Comparison of ENCODE assay signal across 8 cellular contexts in genomic region chr12:42421844-42422779, GRCh38.
A peak's percentile ranks its signal among the peaks of the same experiment; 100 is the strongest.
DNase-seq lines count a peak whose midpoint lies in the region; ATAC-seq and TF ChIP-seq lines count a peak whose summit lies in the region.
"Had no signal": no experiment of that assay in that cellular context is flagged by ENCODE, and none has a peak within 500 bp of the region (broad histone marks: within the 10 kb centered on the region; RNA-seq: fewer than 3 reads in every experiment).

No MANE protein-coding gene starts in this region.

- H3K4me3 ChIP-seq in adrenal gland (peak overlapping the region in 1 of 4 donors; percentile 31), psoas muscle (no peak overlapping the region)
- H3K4me3 ChIP-seq: lower lobe of right lung had no signal

- H3K27ac ChIP-seq in adrenal gland = peak overlapping the region in 4 of 5 donors; percentile 13 to 69 (median 16)
- no peak overlapping the region for H3K27ac ChIP-seq in psoas muscle
- H3K27ac ChIP-seq: lower lobe of right lung had no signal

- no peaks in the 10 kb centered on the region for H3K27me3 ChIP-seq in adrenal gland
- no peaks in the 10 kb centered on the region for H3K27me3 ChIP-seq in psoas muscle (ENCODE audit: insufficient read depth in 3 of 3, low read length in 2 of 3)

- no peaks in the 10 kb centered on the region for H3K9me3 ChIP-seq in adrenal gland (replicated peaks in 1 of 3)
- no peaks in the 10 kb centered on the region for H3K9me3 ChIP-seq in psoas muscle
- H3K9me3 ChIP-seq: lower lobe of right lung had no signal

- TF ChIP-seq CTCF in adrenal gland (IDR thresholded peaks at IDR 0.05) (no peak), psoas muscle (IDR thresholded peaks at IDR 0.05) (no peak)

- ATAC-seq in GM19025 (IDR thresholded peaks at IDR 0.05; ENCODE audit: low read depth, unreplicated experiment) (peak; percentile 68), HG02884 (IDR thresholded peaks at IDR 0.05; ENCODE audit: unreplicated experiment) (peak; percentile 100), psoas muscle (peak; percentile 62 to 78 (median 70))

- TF ChIP-seq POLR2A in adrenal gland (IDR thresholded peaks at IDR 0.05) = no peak

- WGBS in adrenal gland, 4 donors = 26 to 51% (median 41%) methylated on average over 3 of the region's 3 CpGs
- WGBS in psoas muscle, 3 donors = 66 to 72% (median 70%) methylated on average over 3 of the region's 3 CpGs

- H3K4me1 ChIP-seq in adrenal gland (replicated peaks in 1 of 2) (peaks cover 0 to 21% of the 10 kb centered on the region in 2 donors), psoas muscle (peaks cover 20% of the 10 kb centered on the region)

- DNase-seq in adrenal gland (no peak), psoas muscle (no peak), islet precursor cell (no peak), LoVo (ENCODE audit: low spot score) (no peak), SHP77 (lab: John Stamatoyannopoulos, UW) (no peak)
- DNase-seq: lower lobe of right lung had no signal

- H3K36me3 ChIP-seq in adrenal gland (replicated peaks in 1 of 2) = no peaks in the 10 kb centered on the region
- no peaks in the 10 kb centered on the region for H3K36me3 ChIP-seq in psoas muscle (ENCODE audit: insufficient read depth in 1 of 2, low read depth in 1 of 2)
- H3K36me3 ChIP-seq: lower lobe of right lung had no signal

- intact Hi-C loops in adrenal gland (cut with DNase I) (no loop called here), psoas muscle (cut with DNase I) (no loop called here)
